Comparison of ENCODE assay signal across 1 cellular context in the genomic region with DNA sequence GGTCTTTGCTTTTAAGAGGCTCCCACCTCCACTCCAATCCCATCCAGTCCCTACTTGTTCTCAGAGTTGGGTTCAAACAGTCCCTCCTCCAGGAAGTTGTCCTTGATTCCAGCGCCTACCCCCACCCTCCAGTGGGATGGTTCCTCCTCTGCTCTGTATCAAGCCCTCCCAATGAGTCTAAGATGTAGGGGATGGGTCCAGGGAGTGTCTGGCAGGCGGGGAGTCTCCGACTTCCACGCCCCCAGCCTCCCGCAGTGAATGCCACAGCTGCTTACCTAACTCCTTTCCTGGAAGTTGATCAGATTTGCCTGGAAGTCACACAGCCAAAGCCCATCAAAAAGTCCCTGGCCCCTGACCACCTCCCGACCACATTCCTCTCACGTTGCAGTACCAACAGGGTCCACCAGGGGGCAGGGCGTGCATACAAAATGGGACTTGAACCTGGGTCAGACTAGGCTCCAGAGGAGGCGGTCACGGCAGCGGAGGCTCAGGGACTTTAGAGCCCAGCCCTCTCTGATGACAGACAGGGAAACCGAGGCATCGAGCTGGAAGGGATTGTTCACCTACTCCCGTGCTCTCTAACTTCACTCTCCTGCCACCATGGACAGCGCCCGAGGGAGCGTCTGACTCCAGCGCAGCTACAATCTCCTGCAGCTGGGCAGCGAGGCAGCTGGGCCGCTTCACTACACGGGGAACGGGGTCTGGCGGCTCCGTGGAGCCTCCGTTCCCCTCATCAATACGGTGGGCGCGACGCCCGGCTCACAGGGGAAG.
TF ChIP-seq lines count a peak whose summit lies in the region.

No MANE protein-coding gene starts in this region.

TF ChIP-seq in HepG2, 621 proteins besides CTCF, POLR2A, EP300 and RAD21 (continues in another document):
- TF ChIP-seq FOXK1 (CRISPR knock-in tag; IDR thresholded peaks at IDR 0.05; ENCODE audit: borderline replicate concordance, low read depth) (peak; percentile 53; the same call in 1 of the 2 replicates), MAFK (conservative IDR thresholded peaks at IDR 0.05 in 1 of 2, IDR thresholded peaks at IDR 0.05 in 1 of 2; ENCODE audit: low read length in 2 of 2) (no peak), SNAPC5 (CRISPR knock-in tag; IDR thresholded peaks at IDR 0.05; ENCODE audit: borderline replicate concordance) (no peak), PHF21A (CRISPR knock-in tag; IDR thresholded peaks at IDR 0.05) (no peak), ZNF570 (CRISPR knock-in tag; IDR thresholded peaks at IDR 0.05; ENCODE audit: borderline replicate concordance) (no peak), RBM22 (optimal IDR thresholded peaks at IDR 0.05; ENCODE audit: low read length) (no peak), ZNF20 (CRISPR knock-in tag; IDR thresholded peaks at IDR 0.05) (no peak), HMG20B (CRISPR knock-in tag; conservative IDR thresholded peaks at IDR 0.05) (no peak), SIN3B (IDR thresholded peaks at IDR 0.05; ENCODE audit: low read length) (no peak; the same call in 1 of the 2 replicates), CHCHD3 (CRISPR knock-in tag; IDR thresholded peaks at IDR 0.05) (no peak), HNF1A (IDR thresholded peaks at IDR 0.05; ENCODE audit: low read depth) (peak; percentile 22; the same call in 1 of the 2 replicates), HNF1A (CRISPR knock-in tag; IDR thresholded peaks at IDR 0.05; ENCODE audit: borderline replicate concordance) (no peak), POLR2AphosphoS5 (IDR thresholded peaks at IDR 0.05; ENCODE audit: low read depth, low read length) (no peak), U2AF1 (optimal IDR thresholded peaks at IDR 0.05; ENCODE audit: low read depth, low read length) (no peak), ZSCAN9 (CRISPR knock-in tag; IDR thresholded peaks at IDR 0.05; ENCODE audit: borderline replicate concordance) (peak; percentile 69; the same call in 1 of the 2 replicates), GATA4 (IDR thresholded peaks at IDR 0.05; ENCODE audit: borderline replicate concordance, low read depth) (no peak), RXRA (CRISPR knock-in tag; IDR thresholded peaks at IDR 0.05) (peak; percentile 48), ZFP36L2 (CRISPR knock-in tag; IDR thresholded peaks at IDR 0.05) (no peak), PITX1 (CRISPR knock-in tag; IDR thresholded peaks at IDR 0.05) (peak; percentile 31; the same call in 1 of the 2 replicates), ZNF619 (CRISPR knock-in tag; IDR thresholded peaks at IDR 0.05) (no peak; the same call in 1 of the 2 replicates), RFX5 (IDR thresholded peaks at IDR 0.05; ENCODE audit: low read depth, low read length) (no peak), ZNF572 (CRISPR knock-in tag; IDR thresholded peaks at IDR 0.05) (no peak), REL (CRISPR knock-in tag; conservative IDR thresholded peaks at IDR 0.05) (0 out of 2 replicates have a peak, but pooled peaks have one; percentile 44), PHF5A (CRISPR knock-in tag; IDR thresholded peaks at IDR 0.05; ENCODE audit: low read depth, unreplicated experiment) (no peak), ELF1 (CRISPR knock-in tag; IDR thresholded peaks at IDR 0.05) (peak; percentile 16; the same call in 1 of the 2 replicates), ZNF589 (CRISPR knock-in tag; conservative IDR thresholded peaks at IDR 0.05) (no peak), HIVEP1 (CRISPR knock-in tag; IDR thresholded peaks at IDR 0.05) (no peak), ZNF350 (CRISPR knock-in tag; IDR thresholded peaks at IDR 0.05; ENCODE audit: borderline replicate concordance, low read depth) (0 out of 2 replicates have a peak, but pooled peaks have one; percentile 21), ZNF709 (CRISPR knock-in tag; IDR thresholded peaks at IDR 0.05) (no peak; the same call in 1 of the 2 replicates), MXD4 (CRISPR knock-in tag; IDR thresholded peaks at IDR 0.05) (peak; percentile 77; the same call in 1 of the 2 replicates), ZNF256 (CRISPR knock-in tag; conservative IDR thresholded peaks at IDR 0.05) (0 out of 2 replicates have a peak, but pooled peaks have one; percentile 56), E2F1 (CRISPR knock-in tag; IDR thresholded peaks at IDR 0.05) (no peak), ZNF274 (CRISPR knock-in tag; IDR thresholded peaks at IDR 0.05) (peak; percentile 72; the same call in 1 of the 2 replicates), ASH2L (IDR thresholded peaks at IDR 0.05; ENCODE audit: insufficient read length, low read depth, low read length) (peak; percentile 41), FOSL2 (CRISPR knock-in tag; IDR thresholded peaks at IDR 0.05) (no peak; the same call in 1 of the 2 replicates), AKAP8 (CRISPR knock-in tag; IDR thresholded peaks at IDR 0.05) (no peak), DMTF1 (CRISPR knock-in tag; IDR thresholded peaks at IDR 0.05) (no peak), MTF1 (CRISPR knock-in tag; IDR thresholded peaks at IDR 0.05) (no peak)
- TF ChIP-seq, protein P1, sequence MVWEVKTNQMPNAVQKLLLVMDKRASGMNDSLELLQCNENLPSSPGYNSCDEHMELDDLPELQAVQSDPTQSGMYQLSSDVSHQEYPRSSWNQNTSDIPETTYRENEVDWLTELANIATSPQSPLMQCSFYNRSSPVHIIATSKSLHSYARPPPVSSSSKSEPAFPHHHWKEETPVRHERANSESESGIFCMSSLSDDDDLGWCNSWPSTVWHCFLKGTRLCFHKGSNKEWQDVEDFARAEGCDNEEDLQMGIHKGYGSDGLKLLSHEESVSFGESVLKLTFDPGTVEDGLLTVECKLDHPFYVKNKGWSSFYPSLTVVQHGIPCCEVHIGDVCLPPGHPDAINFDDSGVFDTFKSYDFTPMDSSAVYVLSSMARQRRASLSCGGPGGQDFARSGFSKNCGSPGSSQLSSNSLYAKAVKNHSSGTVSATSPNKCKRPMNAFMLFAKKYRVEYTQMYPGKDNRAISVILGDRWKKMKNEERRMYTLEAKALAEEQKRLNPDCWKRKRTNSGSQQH (CRISPR knock-in tag; IDR thresholded peaks at IDR 0.05; ENCODE audit: low read depth): 0 out of 2 replicates have a peak, but pooled peaks have one; percentile 14
- TF ChIP-seq, protein P2, sequence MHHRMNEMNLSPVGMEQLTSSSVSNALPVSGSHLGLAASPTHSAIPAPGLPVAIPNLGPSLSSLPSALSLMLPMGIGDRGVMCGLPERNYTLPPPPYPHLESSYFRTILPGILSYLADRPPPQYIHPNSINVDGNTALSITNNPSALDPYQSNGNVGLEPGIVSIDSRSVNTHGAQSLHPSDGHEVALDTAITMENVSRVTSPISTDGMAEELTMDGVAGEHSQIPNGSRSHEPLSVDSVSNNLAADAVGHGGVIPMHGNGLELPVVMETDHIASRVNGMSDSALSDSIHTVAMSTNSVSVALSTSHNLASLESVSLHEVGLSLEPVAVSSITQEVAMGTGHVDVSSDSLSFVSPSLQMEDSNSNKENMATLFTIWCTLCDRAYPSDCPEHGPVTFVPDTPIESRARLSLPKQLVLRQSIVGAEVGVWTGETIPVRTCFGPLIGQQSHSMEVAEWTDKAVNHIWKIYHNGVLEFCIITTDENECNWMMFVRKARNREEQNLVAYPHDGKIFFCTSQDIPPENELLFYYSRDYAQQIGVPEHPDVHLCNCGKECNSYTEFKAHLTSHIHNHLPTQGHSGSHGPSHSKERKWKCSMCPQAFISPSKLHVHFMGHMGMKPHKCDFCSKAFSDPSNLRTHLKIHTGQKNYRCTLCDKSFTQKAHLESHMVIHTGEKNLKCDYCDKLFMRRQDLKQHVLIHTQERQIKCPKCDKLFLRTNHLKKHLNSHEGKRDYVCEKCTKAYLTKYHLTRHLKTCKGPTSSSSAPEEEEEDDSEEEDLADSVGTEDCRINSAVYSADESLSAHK (CRISPR knock-in tag; IDR thresholded peaks at IDR 0.05; ENCODE audit: borderline replicate concordance): no peak
- TF ChIP-seq, protein P3, sequence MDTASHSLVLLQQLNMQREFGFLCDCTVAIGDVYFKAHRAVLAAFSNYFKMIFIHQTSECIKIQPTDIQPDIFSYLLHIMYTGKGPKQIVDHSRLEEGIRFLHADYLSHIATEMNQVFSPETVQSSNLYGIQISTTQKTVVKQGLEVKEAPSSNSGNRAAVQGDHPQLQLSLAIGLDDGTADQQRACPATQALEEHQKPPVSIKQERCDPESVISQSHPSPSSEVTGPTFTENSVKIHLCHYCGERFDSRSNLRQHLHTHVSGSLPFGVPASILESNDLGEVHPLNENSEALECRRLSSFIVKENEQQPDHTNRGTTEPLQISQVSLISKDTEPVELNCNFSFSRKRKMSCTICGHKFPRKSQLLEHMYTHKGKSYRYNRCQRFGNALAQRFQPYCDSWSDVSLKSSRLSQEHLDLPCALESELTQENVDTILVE (CRISPR knock-in tag; IDR thresholded peaks at IDR 0.05): peak; percentile 86
- TF ChIP-seq, protein P4, sequence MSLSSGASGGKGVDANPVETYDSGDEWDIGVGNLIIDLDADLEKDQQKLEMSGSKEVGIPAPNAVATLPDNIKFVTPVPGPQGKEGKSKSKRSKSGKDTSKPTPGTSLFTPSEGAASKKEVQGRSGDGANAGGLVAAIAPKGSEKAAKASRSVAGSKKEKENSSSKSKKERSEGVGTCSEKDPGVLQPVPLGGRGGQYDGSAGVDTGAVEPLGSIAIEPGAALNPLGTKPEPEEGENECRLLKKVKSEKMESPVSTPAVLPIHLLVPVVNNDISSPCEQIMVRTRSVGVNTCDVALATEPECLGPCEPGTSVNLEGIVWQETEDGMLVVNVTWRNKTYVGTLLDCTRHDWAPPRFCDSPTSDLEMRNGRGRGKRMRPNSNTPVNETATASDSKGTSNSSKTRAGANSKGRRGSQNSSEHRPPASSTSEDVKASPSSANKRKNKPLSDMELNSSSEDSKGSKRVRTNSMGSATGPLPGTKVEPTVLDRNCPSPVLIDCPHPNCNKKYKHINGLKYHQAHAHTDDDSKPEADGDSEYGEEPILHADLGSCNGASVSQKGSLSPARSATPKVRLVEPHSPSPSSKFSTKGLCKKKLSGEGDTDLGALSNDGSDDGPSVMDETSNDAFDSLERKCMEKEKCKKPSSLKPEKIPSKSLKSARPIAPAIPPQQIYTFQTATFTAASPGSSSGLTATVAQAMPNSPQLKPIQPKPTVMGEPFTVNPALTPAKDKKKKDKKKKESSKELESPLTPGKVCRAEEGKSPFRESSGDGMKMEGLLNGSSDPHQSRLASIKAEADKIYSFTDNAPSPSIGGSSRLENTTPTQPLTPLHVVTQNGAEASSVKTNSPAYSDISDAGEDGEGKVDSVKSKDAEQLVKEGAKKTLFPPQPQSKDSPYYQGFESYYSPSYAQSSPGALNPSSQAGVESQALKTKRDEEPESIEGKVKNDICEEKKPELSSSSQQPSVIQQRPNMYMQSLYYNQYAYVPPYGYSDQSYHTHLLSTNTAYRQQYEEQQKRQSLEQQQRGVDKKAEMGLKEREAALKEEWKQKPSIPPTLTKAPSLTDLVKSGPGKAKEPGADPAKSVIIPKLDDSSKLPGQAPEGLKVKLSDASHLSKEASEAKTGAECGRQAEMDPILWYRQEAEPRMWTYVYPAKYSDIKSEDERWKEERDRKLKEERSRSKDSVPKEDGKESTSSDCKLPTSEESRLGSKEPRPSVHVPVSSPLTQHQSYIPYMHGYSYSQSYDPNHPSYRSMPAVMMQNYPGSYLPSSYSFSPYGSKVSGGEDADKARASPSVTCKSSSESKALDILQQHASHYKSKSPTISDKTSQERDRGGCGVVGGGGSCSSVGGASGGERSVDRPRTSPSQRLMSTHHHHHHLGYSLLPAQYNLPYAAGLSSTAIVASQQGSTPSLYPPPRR (CRISPR knock-in tag; IDR thresholded peaks at IDR 0.05; ENCODE audit: borderline replicate concordance): peak; percentile 39; the same call in 1 of the 2 replicates
